In the genomic region with DNA sequence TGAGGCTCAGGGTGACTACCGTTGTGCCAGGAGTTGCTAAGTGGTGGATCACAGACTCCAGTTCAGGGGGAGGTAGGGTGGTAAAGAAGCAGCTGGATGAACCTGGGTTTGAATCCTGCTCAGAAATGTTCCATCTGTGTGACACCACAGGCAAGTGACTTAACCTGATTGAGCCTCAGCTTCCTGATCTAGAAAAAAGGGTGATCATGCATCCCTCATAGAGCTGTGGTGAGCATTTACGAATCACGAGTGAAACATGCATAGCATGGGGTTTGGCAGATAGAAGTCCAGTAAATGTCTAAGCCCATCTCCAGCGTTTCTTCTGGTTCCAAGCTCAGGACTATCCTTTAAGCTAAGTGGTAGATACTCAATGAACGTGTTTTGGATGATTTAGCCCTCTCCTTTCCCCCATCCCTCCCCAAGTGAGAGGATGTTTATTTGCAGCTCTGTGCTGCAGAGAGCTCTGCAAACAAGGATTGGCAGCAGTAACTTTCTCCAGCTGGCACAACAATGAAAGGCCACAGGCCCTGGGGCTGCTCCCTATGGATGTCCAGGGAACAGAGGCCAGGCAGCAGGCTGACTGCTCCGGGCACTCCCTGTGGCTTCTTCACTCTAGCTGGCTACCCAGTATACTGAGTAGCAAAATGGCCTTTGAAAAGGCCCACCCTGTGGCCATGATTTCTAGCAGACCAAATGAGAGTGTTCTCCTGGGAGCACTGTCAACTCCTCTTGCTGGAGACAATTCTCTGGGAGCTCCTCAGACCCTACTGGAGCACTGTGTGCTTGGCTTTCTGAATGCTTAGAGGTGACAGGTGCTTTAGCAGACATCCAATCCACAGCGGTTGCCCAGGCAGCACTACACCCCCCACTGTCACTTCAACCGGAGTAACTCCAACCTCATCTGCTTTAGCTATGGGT, we compare ENCODE assay signal across 12 cellular contexts. TPM values are rescaled to one million over a fixed set of nuclear protein-coding genes. Genes with fewer than 3 reads are reported as not detected.
DNase-seq lines count a peak whose midpoint lies in the region; ATAC-seq and TF ChIP-seq lines count a peak whose summit lies in the region.
"Had no signal": no experiment of that assay in that cellular context is flagged by ENCODE, and none has a peak within 500 bp of the region (broad histone marks: within the 10 kb centered on the region; RNA-seq: fewer than 3 reads in every experiment).

No MANE protein-coding gene starts in this region.

- peak overlapping the region; percentile 74 for H3K27ac ChIP-seq in left ventricle myocardium inferior (replicated peaks)
- H3K27ac ChIP-seq in upper lobe of right lung, result no peak overlapping the region
- H3K27ac ChIP-seq: vagina had no signal

- H3K9me3 Mint-ChIP-seq in stimulated activated naive B cell treated with anti-CD40 and anti-IgM and Interleukin-4, amounts not matched to agents 10 μg/mL and 1 μg/mL and 100 μg/mL, for 72 hours, result no peaks in the 10 kb centered on the region

- H3K4me1 ChIP-seq in left ventricle myocardium inferior (peaks cover 56% of the 10 kb centered on the region), upper lobe of right lung (peaks cover 33% of the 10 kb centered on the region)
- H3K4me1 ChIP-seq: vagina had no signal

- peaks cover 0 to 5% of the 10 kb centered on the region in 2 donors for H3K36me3 Mint-ChIP-seq in stimulated activated naive B cell treated with anti-CD40 and anti-IgM and Interleukin-4, amounts not matched to agents 10 μg/mL and 1 μg/mL and 100 μg/mL, for 72 hours

- peaks cover 16 to 23% of the 10 kb centered on the region in 2 donors for H3K4me1 Mint-ChIP-seq in stimulated activated naive B cell treated with anti-CD40 and anti-IgM and Interleukin-4, amounts not matched to agents 10 μg/mL and 1 μg/mL and 100 μg/mL, for 72 hours

- H3K27me3 ChIP-seq in left ventricle myocardium inferior (ENCODE audit: low read depth) (no peaks in the 10 kb centered on the region), upper lobe of right lung (no peaks in the 10 kb centered on the region)
- H3K27me3 ChIP-seq: adrenal gland, vagina had no signal

- no peak for ATAC-seq in left ventricle myocardium superior
- ATAC-seq in upper lobe of right lung, result peak; percentile 58
- ATAC-seq in stimulated activated naive B cell treated with anti-CD40 and anti-IgM and Interleukin-4, amounts not matched to agents 10 μg/mL and 1 μg/mL and 100 μg/mL, for 72 hours (replicated peaks), result no peak

- H3K9me3 ChIP-seq in left ventricle myocardium inferior (replicated peaks) (no peaks in the 10 kb centered on the region), upper lobe of right lung (no peaks in the 10 kb centered on the region)
- H3K9me3 ChIP-seq: adrenal gland, vagina had no signal

- H3K4me3 ChIP-seq in left ventricle myocardium inferior (no peak overlapping the region), upper lobe of right lung (no peak overlapping the region)
- H3K4me3 ChIP-seq: adrenal gland, smooth muscle cell, vagina had no signal

- peaks cover 5 to 11% of the 10 kb centered on the region in 2 donors for H3K27me3 Mint-ChIP-seq in stimulated activated naive B cell treated with anti-CD40 and anti-IgM and Interleukin-4, amounts not matched to agents 10 μg/mL and 1 μg/mL and 100 μg/mL, for 72 hours

- no peak overlapping the region for H3K4me3 Mint-ChIP-seq in stimulated activated naive B cell treated with anti-CD40 and anti-IgM and Interleukin-4, amounts not matched to agents 10 μg/mL and 1 μg/mL and 100 μg/mL, for 72 hours

- TF ChIP-seq CTCF in left ventricle myocardium inferior (IDR thresholded peaks at IDR 0.05; ENCODE audit: borderline replicate concordance) (no peak), upper lobe of right lung (IDR thresholded peaks at IDR 0.05) (no peak)

- DNase-seq in left ventricle myocardium inferior (no peak), left ventricle myocardium superior (no peak), SHP77 (lab: John Stamatoyannopoulos, UW) (peak; percentile 80 to 82), hippocampal formation (lab: John Stamatoyannopoulos, UW) (peak; percentile 57 to 68), upper lobe of right lung (no peak), NOMO-1 treated with dmso at 0.1 percent for 144 hours (lab: John Stamatoyannopoulos, UW; ENCODE audit: unreplicated experiment) (no peak)
- DNase-seq in effector CD8-positive, alpha-beta T cell (lab: John Stamatoyannopoulos, UW), result no peak
- no peak for DNase-seq in stimulated activated naive B cell treated with anti-CD40 and anti-IgM and Interleukin-4, amounts not matched to agents 10 μg/mL and 1 μg/mL and 100 μg/mL, for 72 hours

- no peak overlapping the region for H3K27ac Mint-ChIP-seq in stimulated activated naive B cell treated with anti-CD40 and anti-IgM and Interleukin-4, amounts not matched to agents 10 μg/mL and 1 μg/mL and 100 μg/mL, for 72 hours

- intact Hi-C loops in left ventricle myocardium inferior (cut with micrococcal nuclease), result no loop called here
- intact Hi-C loops in left ventricle myocardium superior (cut with micrococcal nuclease), result no loop called here
- intact Hi-C loops in upper lobe of right lung (cut with DNase I), result no loop called here

- H3K36me3 ChIP-seq in left ventricle myocardium inferior, result peaks cover 2% of the 10 kb centered on the region
- H3K36me3 ChIP-seq in upper lobe of right lung, result no peaks in the 10 kb centered on the region
- H3K36me3 ChIP-seq: adrenal gland, vagina had no signal

RNA-seq across cellular contexts. Expression of gene CA4, which starts 21.3 kb away (rescaled TPM):
- total RNA-seq in left ventricle myocardium inferior (12.9 TPM), left ventricle myocardium superior (17.0 TPM), upper lobe of right lung (73.1 TPM)
- total RNA-seq: HT-29, smooth muscle cell, vagina had no signal

Comparison
In these comparisons a context has a peak if more than half of its experiments do, and no peak if none do; other contexts are left out.
1. DNase-seq: peak in SHP77 (2 of 2) and hippocampal formation (2 of 2); none in left ventricle myocardium inferior (single experiment), left ventricle myocardium superior (single experiment), upper lobe of right lung (single experiment), effector CD8-positive, alpha-beta T cell (single experiment), NOMO-1 treated with dmso at 0.1 percent for 144 hours (single experiment) and stimulated activated naive B cell treated with anti-CD40 and anti-IgM and Interleukin-4, amounts not matched to agents 10 μg/mL and 1 μg/mL and 100 μg/mL, for 72 hours (single experiment).